Comparison of ENCODE assay signal across 13 cellular contexts in the genomic region with DNA sequence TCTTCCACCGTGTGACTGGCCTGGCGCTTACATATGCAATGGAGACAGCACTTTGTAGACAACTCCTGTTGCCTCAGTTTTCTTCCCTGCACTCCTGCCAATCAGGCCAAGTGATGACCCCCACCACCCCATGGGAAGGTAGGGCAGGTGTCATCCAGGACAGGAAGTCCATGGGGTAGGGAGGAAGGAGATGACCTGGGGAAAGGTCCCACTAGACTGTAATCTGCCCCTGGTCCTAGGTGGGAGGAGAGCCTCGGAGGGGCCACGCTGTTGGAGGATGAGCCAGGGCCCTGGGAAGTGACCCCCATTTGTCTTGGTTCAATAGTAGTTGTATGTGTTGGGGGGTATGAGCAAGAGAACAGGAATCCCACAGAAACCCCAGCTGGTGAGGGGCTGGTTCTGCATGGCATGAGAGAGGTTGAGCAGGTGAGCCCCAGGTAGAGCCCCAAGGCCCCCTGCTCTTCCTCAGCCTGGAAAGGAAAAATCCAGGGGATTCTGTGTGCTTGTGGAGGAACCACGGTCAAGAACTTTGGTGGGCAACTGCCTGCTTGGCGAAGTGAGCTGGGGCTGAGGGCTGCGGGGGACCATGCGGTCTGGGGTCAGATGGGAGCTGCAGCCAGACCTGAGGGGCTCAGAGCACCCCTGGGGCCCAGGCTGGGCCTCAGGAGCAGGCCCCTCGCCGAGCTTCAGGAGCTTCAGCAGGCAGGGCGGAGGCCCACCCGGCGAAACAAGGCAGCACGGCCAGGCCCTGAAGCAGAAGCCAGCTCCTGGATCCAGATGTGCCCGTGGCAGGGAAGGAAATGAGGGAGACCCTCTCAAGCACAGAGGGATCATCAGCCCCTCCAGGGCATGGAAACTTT.
"Had no signal": no experiment of that assay in that cellular context is flagged by ENCODE, and none has a peak within 500 bp of the region (broad histone marks: within the 10 kb centered on the region; RNA-seq: fewer than 3 reads in every experiment).

No MANE protein-coding gene starts in this region.

- FAIRE-seq: islet of Langerhans had no signal

- H3K4me3 ChIP-seq: breast epithelium, smooth muscle cell had no signal

- H3K36me3 ChIP-seq: breast epithelium, WERI-Rb-1 had no signal

- H3K9me3 ChIP-seq: breast epithelium, SK-N-SH had no signal

- H3K79me2 ChIP-seq: parathyroid adenoma had no signal

- H2AFZ ChIP-seq: parathyroid adenoma had no signal

- DNase-seq: activated CD4-positive, alpha-beta memory T cell treated with anti-CD3 and anti-CD28 coated beads, Interleukin-2, amount 10 ng/mL, durations not matched to agents 7 days and 5 days; activated CD4-positive, alpha-beta T cell treated with anti-CD3 and anti-CD28 coated beads for 36 hours; activated naive CD4-positive, alpha-beta T cell treated with anti-CD3 and anti-CD28 coated beads, Interleukin-2, amount 10 ng/mL, durations not matched to agents 7 days and 5 days; mesenchymal stem cell; stimulated activated naive CD4-positive, alpha-beta T cell treated with Interleukin-2 at 50 U/mL for 16 hours; T-helper 1 cell; WERI-Rb-1 had no signal

- H3K4me2 ChIP-seq: SK-N-SH, smooth muscle cell had no signal

- H3K9ac ChIP-seq: parathyroid adenoma, SK-N-SH had no signal

- H3K4me1 ChIP-seq: foreskin keratinocyte, parathyroid adenoma had no signal

- ATAC-seq: foreskin keratinocyte had no signal

- H3K27me3 ChIP-seq: breast epithelium had no signal

- H3K27ac ChIP-seq: breast epithelium, foreskin keratinocyte, parathyroid adenoma, WERI-Rb-1 had no signal
